In the genomic region with DNA sequence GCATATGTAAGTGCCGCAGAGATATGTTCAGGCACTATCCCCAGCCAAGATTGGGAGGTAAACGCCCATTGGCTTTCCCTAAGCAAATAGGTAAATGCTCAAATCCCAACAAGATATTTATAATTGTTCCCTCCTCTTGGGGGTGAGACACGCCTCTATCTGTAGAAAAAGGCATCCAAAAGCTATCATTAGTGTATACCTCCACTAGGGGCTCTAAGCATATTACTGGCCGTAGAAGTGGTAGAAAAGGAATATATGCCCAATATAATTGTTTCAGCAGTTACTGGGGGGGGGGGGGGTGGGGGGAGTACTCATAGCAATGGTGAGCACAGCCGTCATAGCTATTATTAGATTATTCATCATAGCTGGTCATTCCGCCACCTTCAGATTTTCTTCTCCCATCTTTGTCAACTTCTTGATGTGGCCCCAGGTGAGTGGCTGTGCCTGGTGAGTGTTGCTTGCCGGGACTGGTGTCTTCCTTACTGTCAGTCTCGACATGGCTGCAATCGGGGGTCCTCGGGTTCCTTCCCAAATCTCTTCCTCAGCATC, we compare ENCODE assay signal across 35 cellular contexts.
"Had no signal": no experiment of that assay in that cellular context is flagged by ENCODE, and none has a peak within 500 bp of the region (broad histone marks: within the 10 kb centered on the region; RNA-seq: fewer than 3 reads in every experiment).

No MANE protein-coding gene starts in this region.

- H3K4me3 ChIP-seq: adrenal gland, ascending aorta, breast epithelium, cardiac muscle cell, coronary artery, dorsolateral prefrontal cortex, esophagus muscularis mucosa, gastrocnemius medialis, heart right ventricle had no signal

- H3K4me1 Mint-ChIP-seq: activated B cell treated with CpG ODN at 0.5 μM for 24 hours; activated naive CD4-positive, alpha-beta T cell treated with anti-CD3 and anti-CD28 coated beads, Interleukin-2, amount 50 U/mL, for 24 hours; activated naive CD8-positive, alpha-beta T cell treated with anti-CD3 and anti-CD28 coated beads for 36 hours; activated naive CD8-positive, alpha-beta T cell treated with anti-CD3 and anti-CD28 coated beads, Interleukin-2, amount 50 U/mL, for 24 hours; activated T-helper 17 cell treated with anti-CD3 and anti-CD28 coated beads, Interleukin-2, amount 50 U/mL, for 72 hours had no signal

- ATAC-seq: activated CD4-positive, CD25-positive, alpha-beta regulatory T cell treated with anti-CD3 and anti-CD28 coated beads, Interleukin-2, amount 50 U/mL, for 24 hours; activated CD8-positive, alpha-beta T cell treated with anti-CD3 and anti-CD28 coated beads for 36 hours; activated naive CD8-positive, alpha-beta T cell treated with anti-CD3 and anti-CD28 coated beads, Interleukin-2, amount 50 U/mL, for 24 hours; activated T-cell treated with anti-CD3 and anti-CD28 coated beads, Interleukin-2, amount 50 U/mL, for 4 hours; activated T-helper 17 cell treated with anti-CD3 and anti-CD28 coated beads, Interleukin-2, amount 50 U/mL, for 72 hours; foreskin keratinocyte; gastrocnemius medialis; heart right ventricle; T-helper 17 cell had no signal

- H3K27ac ChIP-seq: adrenal gland, ascending aorta, breast epithelium, coronary artery, dorsolateral prefrontal cortex, esophagus muscularis mucosa, foreskin keratinocyte, gastrocnemius medialis, heart right ventricle, WERI-Rb-1 had no signal

- H3K4me1 ChIP-seq: adrenal gland had no signal

- H3K27me3 Mint-ChIP-seq: activated naive CD4-positive, alpha-beta T cell treated with anti-CD3 and anti-CD28 coated beads, Interleukin-2, amount 50 U/mL, for 24 hours; activated naive CD8-positive, alpha-beta T cell treated with anti-CD3 and anti-CD28 coated beads for 36 hours; activated T-helper 17 cell treated with anti-CD3 and anti-CD28 coated beads, Interleukin-2, amount 50 U/mL, for 72 hours; brain; dendritic cell treated with granulocyte-macrophage colony-stimulating factor and Interleukin-4, amounts not matched to agents 40 ng/mL and 50 ng/mL, for 4 days had no signal

- H3K4me3 Mint-ChIP-seq: activated B cell treated with CpG ODN at 0.5 μM for 24 hours; activated CD8-positive, alpha-beta T cell treated with anti-CD3 and anti-CD28 coated beads for 36 hours; activated naive CD4-positive, alpha-beta T cell treated with anti-CD3 and anti-CD28 coated beads for 36 hours; activated naive CD4-positive, alpha-beta T cell treated with anti-CD3 and anti-CD28 coated beads, Interleukin-2, amount 50 U/mL, for 24 hours; activated naive CD8-positive, alpha-beta T cell treated with anti-CD3 and anti-CD28 coated beads for 36 hours; activated naive CD8-positive, alpha-beta T cell treated with anti-CD3 and anti-CD28 coated beads, Interleukin-2, amount 50 U/mL, for 24 hours; activated T-cell treated with anti-CD3 and anti-CD28 coated beads, Interleukin-2, amount 50 U/mL, for 4 hours; activated T-helper 17 cell treated with anti-CD3 and anti-CD28 coated beads, Interleukin-2, amount 50 U/mL, for 72 hours; brain; dendritic cell treated with granulocyte-macrophage colony-stimulating factor and Interleukin-4, amounts not matched to agents 40 ng/mL and 50 ng/mL, for 4 days; T-helper 17 cell; T-helper 2 cell treated with Interferon-gamma antibody and Interleukin-4, amounts not matched to agents 5 μg/mL and 100 μg/mL, for 36 hours had no signal

- H3K36me3 ChIP-seq: adrenal gland, ascending aorta, breast epithelium, cardiac muscle cell, esophagus muscularis mucosa, gastrocnemius medialis, heart right ventricle, WERI-Rb-1 had no signal

- H3K27ac Mint-ChIP-seq: activated B cell treated with CpG ODN at 0.5 μM for 24 hours; activated CD8-positive, alpha-beta T cell treated with anti-CD3 and anti-CD28 coated beads for 36 hours; activated naive CD4-positive, alpha-beta T cell treated with anti-CD3 and anti-CD28 coated beads for 36 hours; activated naive CD4-positive, alpha-beta T cell treated with anti-CD3 and anti-CD28 coated beads, Interleukin-2, amount 50 U/mL, for 24 hours; activated naive CD8-positive, alpha-beta T cell treated with anti-CD3 and anti-CD28 coated beads for 36 hours; activated naive CD8-positive, alpha-beta T cell treated with anti-CD3 and anti-CD28 coated beads, Interleukin-2, amount 50 U/mL, for 24 hours; activated T-helper 17 cell treated with anti-CD3 and anti-CD28 coated beads, Interleukin-2, amount 50 U/mL, for 72 hours; brain; dendritic cell treated with granulocyte-macrophage colony-stimulating factor and Interleukin-4, amounts not matched to agents 40 ng/mL and 50 ng/mL, for 4 days; T-helper 17 cell; T-helper 2 cell treated with Interferon-gamma antibody and Interleukin-4, amounts not matched to agents 5 μg/mL and 100 μg/mL, for 36 hours had no signal

- H3K9me3 ChIP-seq: adrenal gland, ascending aorta, breast epithelium, esophagus muscularis mucosa, gastrocnemius medialis, heart right ventricle had no signal

- H3K27me3 ChIP-seq: adrenal gland, ascending aorta, breast epithelium, cardiac muscle cell, esophagus muscularis mucosa, foreskin keratinocyte, gastrocnemius medialis, heart right ventricle had no signal

- H3K36me3 Mint-ChIP-seq: activated naive CD4-positive, alpha-beta T cell treated with anti-CD3 and anti-CD28 coated beads, Interleukin-2, amount 50 U/mL, for 24 hours; activated naive CD8-positive, alpha-beta T cell treated with anti-CD3 and anti-CD28 coated beads for 36 hours; brain had no signal

- H3K9me3 Mint-ChIP-seq: activated B cell treated with CpG ODN at 0.5 μM for 24 hours; activated CD8-positive, alpha-beta T cell treated with anti-CD3 and anti-CD28 coated beads for 36 hours; activated naive CD4-positive, alpha-beta T cell treated with anti-CD3 and anti-CD28 coated beads for 36 hours; activated naive CD4-positive, alpha-beta T cell treated with anti-CD3 and anti-CD28 coated beads, Interleukin-2, amount 50 U/mL, for 24 hours; activated naive CD8-positive, alpha-beta T cell treated with anti-CD3 and anti-CD28 coated beads for 36 hours; activated naive CD8-positive, alpha-beta T cell treated with anti-CD3 and anti-CD28 coated beads, Interleukin-2, amount 50 U/mL, for 24 hours; activated T-cell treated with anti-CD3 and anti-CD28 coated beads, Interleukin-2, amount 50 U/mL, for 4 hours; activated T-helper 17 cell treated with anti-CD3 and anti-CD28 coated beads, Interleukin-2, amount 50 U/mL, for 72 hours; brain; dendritic cell treated with granulocyte-macrophage colony-stimulating factor and Interleukin-4, amounts not matched to agents 40 ng/mL and 50 ng/mL, for 4 days; T-helper 2 cell treated with Interferon-gamma antibody and Interleukin-4, amounts not matched to agents 5 μg/mL and 100 μg/mL, for 36 hours had no signal

- DNase-seq: activated B cell treated with CpG ODN at 0.5 μM for 24 hours; activated CD4-positive, alpha-beta T cell treated with anti-CD3 and anti-CD28 coated beads for 48 hours; activated CD4-positive, alpha-beta T cell treated with anti-CD3 and anti-CD28 coated beads, Interleukin-2, amount 50 U/mL, for 1 hour; activated CD4-positive, alpha-beta T cell treated with anti-CD3 and anti-CD28 coated beads, Interleukin-2, amount 50 U/mL, for 48 hours; activated CD8-positive, alpha-beta memory T cell treated with anti-CD3 and anti-CD28 coated beads for 24 hours; activated CD8-positive, alpha-beta T cell treated with anti-CD3 and anti-CD28 coated beads for 36 hours; activated effector memory CD4-positive, alpha-beta T cell treated with anti-CD3 and anti-CD28 coated beads, Interleukin-2, amount 50 U/mL, for 16 hours; activated naive CD4-positive, alpha-beta T cell treated with anti-CD3 and anti-CD28 coated beads for 36 hours; activated naive CD8-positive, alpha-beta T cell treated with anti-CD3 and anti-CD28 coated beads for 36 hours; activated naive CD8-positive, alpha-beta T cell treated with anti-CD3 and anti-CD28 coated beads, Interleukin-2, amount 50 U/mL, for 24 hours; activated T-cell treated with anti-CD3 and anti-CD28 coated beads, Interleukin-2, amount 50 U/mL, for 4 hours; adrenal gland; central memory CD4-positive, alpha-beta T cell; cerebellar nuclear complex; dorsolateral prefrontal cortex; effector memory CD4-positive, alpha-beta T cell; erythroblast; foreskin keratinocyte; gastrocnemius medialis; heart right ventricle; T-helper 1 cell; T-helper 17 cell; T1000; WERI-Rb-1 had no signal
